Comparison of ENCODE assay signal across 9 cellular contexts in the genomic region with DNA sequence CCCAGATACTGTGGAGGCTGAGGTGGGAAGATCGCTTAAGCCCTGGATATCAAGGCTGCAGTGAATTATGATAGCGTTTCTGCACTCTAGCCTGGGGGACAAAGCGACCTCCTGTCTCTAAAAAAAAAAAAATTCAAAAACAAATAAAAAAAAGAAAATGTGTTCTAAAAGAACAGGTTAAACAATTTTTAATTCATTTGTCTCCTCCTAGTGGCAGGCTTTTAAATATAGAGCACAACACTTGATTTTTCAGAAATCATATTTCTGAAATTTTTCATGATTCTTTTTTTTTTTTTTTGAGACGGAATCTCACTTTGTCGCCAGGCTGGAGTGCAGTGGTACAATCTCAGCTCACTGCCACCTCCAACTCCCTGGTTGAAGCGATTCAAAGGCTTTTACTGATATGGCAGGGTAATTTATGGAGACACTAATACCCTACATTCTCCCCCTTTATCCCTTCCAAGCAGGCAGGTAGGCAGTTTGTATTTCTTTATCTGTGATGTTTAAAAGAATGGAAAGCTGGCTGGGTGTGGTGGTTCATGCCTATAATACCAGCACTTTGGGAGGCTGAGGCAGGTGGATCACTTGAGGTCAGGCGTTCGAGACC. TPM values are rescaled to one million over a fixed set of nuclear protein-coding genes. Genes with fewer than 3 reads are reported as not detected.
DNase-seq lines count a peak whose midpoint lies in the region; ATAC-seq, FAIRE-seq and TF ChIP-seq lines count a peak whose summit lies in the region.
"Had no signal": no experiment of that assay in that cellular context is flagged by ENCODE, and none has a peak within 500 bp of the region (broad histone marks: within the 10 kb centered on the region; RNA-seq: fewer than 3 reads in every experiment).

No MANE protein-coding gene starts in this region.

- H3K79me2 ChIP-seq in HCT116 (ENCODE audit: insufficient read depth, low read length) = no peaks in the 10 kb centered on the region

- no peaks in the 10 kb centered on the region for H3K36me3 Mint-ChIP-seq in T-helper 17 cell (ENCODE audit: low read depth)

- POLR2A ChIA-PET in HCT116 (lab: Charles Lee) = interaction anchor here (1.9 to 2.5 kb wide), 2 partner anchors 9 to 75 kb away, joined by 6 to 8 read pairs; a partner anchor contains a TSS

- no peak overlapping the region for H3K9ac ChIP-seq in HCT116 (ENCODE audit: low read length)

- TF ChIP-seq RAD21 in HCT116 (IDR thresholded peaks at IDR 0.05; ENCODE audit: low read depth) = peak; percentile 81

- no peaks in the 10 kb centered on the region for H4K20me1 ChIP-seq in HCT116 (ENCODE audit: insufficient read depth)

- peak overlapping the region; percentile 87 for H2AFZ ChIP-seq in HCT116 (ENCODE audit: low read depth, low read length, poor library complexity, severe bottlenecking)

- H3K27me3 ChIP-seq in HCT116 (ENCODE audit: insufficient read depth, low read length) = no peaks in the 10 kb centered on the region

- CTCF ChIA-PET in HCT116 (lab: Charles Lee) = interaction anchor here (1.0 to 2.9 kb wide), 3 partner anchors 267 to 421 kb away, joined by 3 to 16 read pairs (median 4); no protein-coding TSS in a partner anchor

- DNase-seq in AG09309 (ENCODE audit: low read depth) = no peak
- peak; percentile 12 for DNase-seq in HCT116 (ENCODE audit: low read depth, low spot score)
- DNase-seq in T-helper 17 cell = no peak
- DNase-seq in HuH-7.5 (ENCODE audit: low spot score) = no peak
- DNase-seq in activated CD4-positive, CD25-positive, alpha-beta regulatory T cell (lab: John Stamatoyannopoulos, UW) = no peak

- FAIRE-seq in islet of Langerhans (lab: Jason Lieb, UNC) = peak; percentile 96

- H3K4me1 Mint-ChIP-seq in T-helper 17 cell = no peaks in the 10 kb centered on the region
- H3K4me1 Mint-ChIP-seq: central memory CD8-positive, alpha-beta T cell had no signal

- no peaks in the 10 kb centered on the region for H3K9me3 ChIP-seq in HCT116 (ENCODE audit: control insufficient read depth in 1 of 2, insufficient read depth in 1 of 2, low read depth in 1 of 2, low read length in 2 of 2)
- no peaks in the 10 kb centered on the region for H3K9me3 ChIP-seq in T-helper 17 cell (ENCODE audit: control insufficient read depth, low read length, poor library complexity, severe bottlenecking)

- H3K27ac ChIP-seq in HCT116 (ENCODE audit: low read depth, low read length) = no peak overlapping the region

- H3K4me3 Mint-ChIP-seq in T-helper 17 cell = no peak overlapping the region
- H3K4me3 Mint-ChIP-seq: central memory CD8-positive, alpha-beta T cell had no signal

- no peaks in the 10 kb centered on the region for H3K9me2 ChIP-seq in HCT116 (ENCODE audit: insufficient read depth)

- no peak overlapping the region for H3K4me2 ChIP-seq in HCT116 (ENCODE audit: low read length)

- RAD21 ChIA-PET in HCT116 (lab: Charles Lee; ENCODE audit: low non-redundant PET in 1 of 2, low total read pairs in 2 of 2, uncharacterized antibody in 2 of 2, unreplicated experiment in 2 of 2) = interaction anchor here in 1 of 2 experiments (0.9 kb wide), 1 partner anchor 267 kb away, joined by 3 read pairs; no protein-coding TSS in a partner anchor

- BruUV-seq in HCT116 (replicated peaks; lab: Mats Ljungman, UMichigan) = no TSS peak

- ATAC-seq in HCT116 = peak; percentile 45; the same call in 1 of the 2 replicates
- peak; percentile 36 for ATAC-seq in T-helper 17 cell
- ATAC-seq in GM18520 (IDR thresholded peaks at IDR 0.05; ENCODE audit: unreplicated experiment) = no peak
- no peak for ATAC-seq in HG03045 (IDR thresholded peaks at IDR 0.05; ENCODE audit: unreplicated experiment)

- TF ChIP-seq CTCF in AG09309 (IDR thresholded peaks at IDR 0.05; ENCODE audit: control insufficient read depth, insufficient read depth, low read depth, low read length, missing control alignments) (peak; percentile 42), HCT116 (IDR thresholded peaks at IDR 0.05 in 2 of 3, conservative IDR thresholded peaks at IDR 0.05 in 1 of 3; ENCODE audit: borderline replicate concordance in 1 of 3, insufficient read depth in 1 of 3, low read depth in 2 of 3, low read length in 2 of 3) (peak in 2 of 3 experiments; percentile 58 to 77; a peak in 5 of 6 replicates)

- H3K4me3 ChIP-seq in AG09309 (ENCODE audit: control insufficient read depth, low read depth, low read length) = no peak overlapping the region
- no peak overlapping the region for H3K4me3 ChIP-seq in HCT116 (replicated peaks in 1 of 2; ENCODE audit: low read depth in 1 of 2, low read length in 2 of 2)

- H3K4me1 ChIP-seq in HCT116 (ENCODE audit: control insufficient read depth in 1 of 2, insufficient read depth in 2 of 2, low read length in 2 of 2) = peaks cover 4 to 10% of the 10 kb centered on the region in 2 experiments

- intact Hi-C loops in HCT116 (cut with micrococcal nuclease) = loop anchor here (1.0 kb wide), 2 partner anchors 267 to 421 kb away; no protein-coding TSS in a partner anchor

- H3K36me3 ChIP-seq in HCT116 (ENCODE audit: control insufficient read depth in 1 of 2, insufficient read depth in 2 of 2, low read length in 2 of 2) = no peaks in the 10 kb centered on the region

- H3K27me3 Mint-ChIP-seq in T-helper 17 cell = peaks cover 4% of the 10 kb centered on the region

- no peak for TF ChIP-seq POLR2A in HCT116 (IDR thresholded peaks at IDR 0.05; ENCODE audit: borderline replicate concordance, extremely low read depth, insufficient read depth, insufficient read length)

- no peak overlapping the region for H3K27ac Mint-ChIP-seq in T-helper 17 cell

TF ChIP-seq in HCT116, 20 proteins besides CTCF, POLR2A, EP300 and RAD21:
- TF ChIP-seq CBX3 (IDR thresholded peaks at IDR 0.05; ENCODE audit: low read depth) (no peak), CEBPB (IDR thresholded peaks at IDR 0.05; ENCODE audit: low read depth) (no peak), SRF (IDR thresholded peaks at IDR 0.05; ENCODE audit: low read depth) (no peak), ZNF274 (IDR thresholded peaks at IDR 0.05; ENCODE audit: low read depth, low read length) (no peak), SIN3A (IDR thresholded peaks at IDR 0.05; ENCODE audit: low read depth) (no peak)
- TF ChIP-seq, protein P1, sequence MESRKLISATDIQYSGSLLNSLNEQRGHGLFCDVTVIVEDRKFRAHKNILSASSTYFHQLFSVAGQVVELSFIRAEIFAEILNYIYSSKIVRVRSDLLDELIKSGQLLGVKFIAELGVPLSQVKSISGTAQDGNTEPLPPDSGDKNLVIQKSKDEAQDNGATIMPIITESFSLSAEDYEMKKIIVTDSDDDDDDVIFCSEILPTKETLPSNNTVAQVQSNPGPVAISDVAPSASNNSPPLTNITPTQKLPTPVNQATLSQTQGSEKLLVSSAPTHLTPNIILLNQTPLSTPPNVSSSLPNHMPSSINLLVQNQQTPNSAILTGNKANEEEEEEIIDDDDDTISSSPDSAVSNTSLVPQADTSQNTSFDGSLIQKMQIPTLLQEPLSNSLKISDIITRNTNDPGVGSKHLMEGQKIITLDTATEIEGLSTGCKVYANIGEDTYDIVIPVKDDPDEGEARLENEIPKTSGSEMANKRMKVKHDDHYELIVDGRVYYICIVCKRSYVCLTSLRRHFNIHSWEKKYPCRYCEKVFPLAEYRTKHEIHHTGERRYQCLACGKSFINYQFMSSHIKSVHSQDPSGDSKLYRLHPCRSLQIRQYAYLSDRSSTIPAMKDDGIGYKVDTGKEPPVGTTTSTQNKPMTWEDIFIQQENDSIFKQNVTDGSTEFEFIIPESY (IDR thresholded peaks at IDR 0.05; ENCODE audit: extremely low read depth, insufficient replicate concordance, low read length) = no peak
- TF ChIP-seq, protein P2, sequence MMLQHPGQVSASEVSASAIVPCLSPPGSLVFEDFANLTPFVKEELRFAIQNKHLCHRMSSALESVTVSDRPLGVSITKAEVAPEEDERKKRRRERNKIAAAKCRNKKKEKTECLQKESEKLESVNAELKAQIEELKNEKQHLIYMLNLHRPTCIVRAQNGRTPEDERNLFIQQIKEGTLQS (IDR thresholded peaks at IDR 0.05) = no peak

RNA-seq across cellular contexts. Expression of a gene that starts 8.7 kb away (rescaled TPM):
- total RNA-seq in HCT116 (2021; ENCODE audit: unreplicated experiment) (32.0 TPM), T-helper 17 cell (10 to 100 TPM; 28.1 to 36.8 TPM)
- 10.4 and 14.3 TPM in 2 replicates for polyA plus RNA-seq in HCT116 (2012)

RNA-seq across cellular contexts. Expression of a gene that starts 32.1 kb away (rescaled TPM):
- 55.9 TPM for total RNA-seq in HCT116 (2021; ENCODE audit: unreplicated experiment)
- 17.3 and 17.8 TPM in 2 replicates for polyA plus RNA-seq in HCT116 (2012)
- total RNA-seq in T-helper 17 cell = 1 to 10 TPM; 8.1 to 9.1 TPM

Comparison
In these comparisons a context has a peak if more than half of its experiments do, and no peak if none do; other contexts are left out.
1. ATAC-seq: peak in HCT116 (single experiment) and T-helper 17 cell (single experiment); none in GM18520 (single experiment) and HG03045 (single experiment).